In the genomic region with DNA sequence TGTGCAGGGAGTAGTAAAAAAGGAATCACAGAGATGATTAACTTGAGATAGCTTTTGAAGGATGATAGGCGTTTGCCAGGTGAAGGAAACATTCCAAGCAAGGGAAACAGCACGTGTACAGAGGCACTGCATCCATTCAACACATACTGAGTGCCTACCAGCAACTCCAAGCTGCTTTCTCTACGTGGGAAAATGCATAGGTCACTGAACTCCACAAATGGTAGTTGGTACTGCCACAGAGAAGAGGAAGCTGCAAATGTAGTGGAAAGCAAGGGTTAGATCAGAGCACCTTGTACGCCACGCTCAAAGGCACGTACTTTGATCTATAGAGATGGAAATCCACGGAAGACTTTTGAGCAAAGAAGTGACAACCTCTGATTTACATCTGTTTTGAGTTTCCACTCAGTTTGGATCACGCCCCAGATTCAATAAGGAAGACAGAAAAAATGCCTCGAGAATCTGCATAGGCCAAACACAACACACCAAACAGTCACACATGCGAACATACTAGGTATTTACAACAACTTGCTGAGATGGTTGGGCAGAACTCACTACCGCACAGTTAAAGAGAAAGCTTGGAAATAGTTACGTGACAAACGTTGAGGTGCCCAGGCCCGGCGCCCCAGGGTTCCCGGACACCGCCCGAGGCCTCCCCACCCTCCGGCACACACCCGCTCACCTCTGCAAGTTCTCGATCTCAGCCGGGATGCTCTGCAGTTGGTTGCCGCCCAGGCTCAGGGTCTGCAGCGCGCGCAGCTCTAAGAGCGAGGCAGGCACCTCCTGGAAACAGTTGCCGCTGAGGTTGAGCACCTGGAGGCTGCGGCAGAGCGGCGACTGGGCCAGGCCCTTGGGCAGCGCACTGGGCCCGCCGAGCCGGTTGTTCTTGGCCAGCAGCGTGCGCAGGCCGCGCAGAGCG, we compare ENCODE assay signal across 8 cellular contexts. TPM values are rescaled to one million over a fixed set of nuclear protein-coding genes. Genes with fewer than 3 reads are reported as not detected.
DNase-seq lines count a peak whose midpoint lies in the region; FAIRE-seq and TF ChIP-seq lines count a peak whose summit lies in the region.

No MANE protein-coding gene starts in this region.

- H3K4me2 ChIP-seq in SU-DHL-6 (ENCODE audit: low read depth, low read length, poor library complexity, severe bottlenecking) = peak overlapping the region; percentile 99

- H3F3A ChIP-seq in SU-DHL-6 (ENCODE audit: insufficient read depth) = peaks cover 7% of the 10 kb centered on the region

- peak overlapping the region; percentile 92 for H3K27ac ChIP-seq in KOPT-K1 (ENCODE audit: low read depth, low read length, poor library complexity, severe bottlenecking)
- H3K27ac ChIP-seq in SU-DHL-6 (ENCODE audit: low read depth, low read length) = peak overlapping the region; percentile 74

- peak overlapping the region; percentile 15 for H2AFZ ChIP-seq in SU-DHL-6 (ENCODE audit: low read depth, low read length, severe bottlenecking)

- in situ Hi-C loops in astrocyte of the spinal cord (cut with HindIII; ENCODE audit: low sequenced_read_pairs) = no loop called here

- no peaks in the 10 kb centered on the region for H3K27me3 ChIP-seq in SU-DHL-6 (ENCODE audit: low read length)

- H3K36me3 ChIP-seq in KOPT-K1 (ENCODE audit: insufficient read depth, low read length) (peaks cover 30% of the 10 kb centered on the region), SU-DHL-6 (ENCODE audit: low read length) (peaks cover 36% of the 10 kb centered on the region)

- H3K79me2 ChIP-seq in SU-DHL-6 (ENCODE audit: insufficient read depth, low read length) = peaks cover 55% of the 10 kb centered on the region

- FAIRE-seq in GM12891 (lab: Jason Lieb, UNC) (peak; percentile 70), H54 (lab: Jason Lieb, UNC) (peak; percentile 81)

- TF ChIP-seq CTCF in SU-DHL-6 (IDR thresholded peaks at IDR 0.05; ENCODE audit: insufficient read depth, low read length, poor library complexity, severe bottlenecking) = peak; percentile 16
- TF ChIP-seq CTCF in astrocyte of the spinal cord (IDR thresholded peaks at IDR 0.05; ENCODE audit: low read depth, low read length) = no peak

- DNase-seq in GM12891 (ENCODE audit: insufficient read length, low spot score) (no peak), H54 (ENCODE audit: insufficient read length, low spot score) (peak; percentile 36), astrocyte of the spinal cord (ENCODE audit: low read depth, low spot score) (peak; percentile 3), inferior parietal cortex (ENCODE audit: extremely low spot score) (peak; percentile 17), iPS-NIHi11 (ENCODE audit: low spot score) (no peak)
- DNase-seq in stimulated activated CD4-positive, alpha-beta T cell treated with anti-CD3 and anti-CD28 coated beads, Interleukin-4, amount 100 ng/mL, for 1 hour = peak; percentile 59

- no peaks in the 10 kb centered on the region for H3K9me3 ChIP-seq in KOPT-K1 (ENCODE audit: insufficient read depth, low read length, poor library complexity, severe bottlenecking)
- H3K9me3 ChIP-seq in SU-DHL-6 (ENCODE audit: insufficient read depth, low read length) = peaks cover under 1% of the 10 kb centered on the region; the same call in 1 of the 2 replicates

- H3K9me2 ChIP-seq in SU-DHL-6 (replicated peaks; ENCODE audit: insufficient read depth, low read length) = no peaks in the 10 kb centered on the region

- H3K4me3 ChIP-seq in SU-DHL-6 (ENCODE audit: insufficient read depth, low read length, poor library complexity, severe bottlenecking) = peak overlapping the region; percentile 78
- H3K4me3 ChIP-seq in astrocyte of the spinal cord (ENCODE audit: low read depth, low read length) = peak overlapping the region; percentile 75

- TF ChIP-seq POLR2A in GM12891 (IDR thresholded peaks at IDR 0.05; ENCODE audit: low read depth, low read length) (no peak), H54 (IDR thresholded peaks at IDR 0.05; ENCODE audit: low read depth, low read length) (no peak)

- H3K9ac ChIP-seq in SU-DHL-6 (ENCODE audit: low read length) = peak overlapping the region; percentile 73

- peaks cover 9% of the 10 kb centered on the region; the same call in 1 of the 2 replicates for H4K20me1 ChIP-seq in SU-DHL-6 (ENCODE audit: low read depth, low read length)

TF ChIP-seq in GM12891, 5 proteins besides CTCF, POLR2A, EP300 and RAD21:
- TF ChIP-seq POLR2AphosphoS5 (IDR thresholded peaks at IDR 0.05; ENCODE audit: low read depth, low read length) (no peak), PAX5 (IDR thresholded peaks at IDR 0.05; ENCODE audit: insufficient read depth, low read length, severe bottlenecking) (no peak), TAF1 (IDR thresholded peaks at IDR 0.05; ENCODE audit: low read depth, low read length) (no peak), POU2F2 (IDR thresholded peaks at IDR 0.05; ENCODE audit: low read depth, low read length) (no peak), SPI1 (IDR thresholded peaks at IDR 0.05; ENCODE audit: low read depth, low read length) (no peak)

RNA-seq across cellular contexts. Expression of gene LRRC58, which starts 0.8 kb away (rescaled TPM):
- 3.5 TPM for polyA plus RNA-seq in GM12891 (2012; ENCODE audit: low read depth, missing spikeins)

Comparison
In these comparisons a context has a peak if more than half of its experiments do, and no peak if none do; other contexts are left out.
1. DNase-seq: peak in H54 (single experiment), astrocyte of the spinal cord (single experiment), inferior parietal cortex (single experiment) and stimulated activated CD4-positive, alpha-beta T cell treated with anti-CD3 and anti-CD28 coated beads, Interleukin-4, amount 100 ng/mL, for 1 hour (single experiment); none in GM12891 (single experiment) and iPS-NIHi11 (single experiment).